8 cellular contexts compared by ENCODE assay signal in genomic region chr1:109041614-109042473, GRCh38. TPM values are rescaled to one million over a fixed set of nuclear protein-coding genes. Genes with fewer than 3 reads are reported as not detected.
DNase-seq lines count a peak whose midpoint lies in the region; ATAC-seq lines count a peak whose summit lies in the region.

Gene WDR47, minus strand, starts transcription at chr1:109042102. Its CDS starts 18,590 bp downstream, at chr1:109023512.

- no peaks in the 10 kb centered on the region for H3K36me3 Mint-ChIP-seq in activated CD4-positive, alpha-beta T cell treated with anti-CD3 and anti-CD28 coated beads, Interleukin-2, amount 10 ng/mL, durations not matched to agents 7 days and 5 days (ENCODE audit: low read depth)

- no peaks in the 10 kb centered on the region for H3K27me3 ChIP-seq in BLaER1

- POLR2A ChIA-PET in activated CD4-positive, alpha-beta T cell treated with anti-CD3 and anti-CD28 coated beads, Interleukin-2, amount 10 ng/mL, durations not matched to agents 7 days and 5 days (lab: Charles Lee), result interaction anchor here (1.4 kb wide), 1 partner anchor 58 kb away, joined by 3 read pairs; no protein-coding TSS in a partner anchor

- peak; percentile 98 for ATAC-seq in GM19328 (IDR thresholded peaks at IDR 0.05; ENCODE audit: unreplicated experiment)
- peak; percentile 89 for ATAC-seq in HG03469 (IDR thresholded peaks at IDR 0.05; ENCODE audit: unreplicated experiment)

- peak within 1 kb of the TSS; percentile 90 for H3K27ac Mint-ChIP-seq in activated CD4-positive, alpha-beta T cell treated with anti-CD3 and anti-CD28 coated beads, Interleukin-2, amount 10 ng/mL, durations not matched to agents 7 days and 5 days

- H3K4me1 ChIP-seq in BLaER1, result peaks cover 19% of the 10 kb centered on the region

- peak within 1 kb of the TSS; percentile 89 for H3K4me2 ChIP-seq in BLaER1

- DNase-seq in NCI-H526 (lab: John Stamatoyannopoulos, UW) (peak; percentile 89 to 97), cortex of kidney (lab: John Stamatoyannopoulos, UW) (peak; percentile 54), left kidney (ENCODE audit: low read depth, low spot score) (peak; percentile 97)
- DNase-seq in activated CD4-positive, alpha-beta T cell treated with anti-CD3 and anti-CD28 coated beads, Interleukin-2, amount 10 ng/mL, durations not matched to agents 7 days and 5 days, result peak; percentile 97
- DNase-seq in stimulated activated CD4-positive, alpha-beta T cell treated with anti-CD3 and anti-CD28 coated beads, Interleukin-1b, Interleukin-23, amount 100 ng/mL, for 48 hours, result peak; percentile 97

- H3K9me3 Mint-ChIP-seq in activated CD4-positive, alpha-beta T cell treated with anti-CD3 and anti-CD28 coated beads, Interleukin-2, amount 10 ng/mL, durations not matched to agents 7 days and 5 days, result peaks cover 2% of the 10 kb centered on the region

- CTCF ChIA-PET in activated CD4-positive, alpha-beta T cell treated with anti-CD3 and anti-CD28 coated beads, Interleukin-2, amount 10 ng/mL, durations not matched to agents 7 days and 5 days (lab: Charles Lee), result interaction anchor here (0.7 to 1.5 kb wide), 4 partner anchors 16 to 70 kb away, joined by 3 to 4 read pairs (median 4); no protein-coding TSS in a partner anchor

- H3K9ac ChIP-seq in BLaER1, result peak within 1 kb of the TSS; percentile 87

- H3K4me1 Mint-ChIP-seq in activated CD4-positive, alpha-beta T cell treated with anti-CD3 and anti-CD28 coated beads, Interleukin-2, amount 10 ng/mL, durations not matched to agents 7 days and 5 days, result peaks cover 18% of the 10 kb centered on the region

- H3K4me3 Mint-ChIP-seq in activated CD4-positive, alpha-beta T cell treated with anti-CD3 and anti-CD28 coated beads, Interleukin-2, amount 10 ng/mL, durations not matched to agents 7 days and 5 days, result peak within 1 kb of the TSS; percentile 83

- H3K4me3 ChIP-seq in BLaER1, result peak within 1 kb of the TSS; percentile 99

- H3K36me3 ChIP-seq in BLaER1, result no peaks in the 10 kb centered on the region

- peak within 1 kb of the TSS; percentile 78 for H3K27ac ChIP-seq in BLaER1

- peaks cover 18% of the 10 kb centered on the region; the same call in 1 of the 2 replicates for H4K20me1 ChIP-seq in BLaER1

- peaks cover 6% of the 10 kb centered on the region for H3K27me3 Mint-ChIP-seq in activated CD4-positive, alpha-beta T cell treated with anti-CD3 and anti-CD28 coated beads, Interleukin-2, amount 10 ng/mL, durations not matched to agents 7 days and 5 days

- H3K9me3 ChIP-seq in BLaER1, result no peaks in the 10 kb centered on the region

RNA-seq across cellular contexts. Expression of gene WDR47, which starts in this region (rescaled TPM):
- 1 to 10 TPM; 8.2 to 8.8 TPM for total RNA-seq in activated CD4-positive, alpha-beta T cell treated with anti-CD3 and anti-CD28 coated beads, Interleukin-2, amount 10 ng/mL, durations not matched to agents 7 days and 5 days

Comparison
In these comparisons a context has a peak if more than half of its experiments do, and no peak if none do; other contexts are left out.
1. Peak in every context shown above with its lines: DNase-seq, ATAC-seq, H3K4me3 ChIP-seq and H3K27ac ChIP-seq.